25 cellular contexts compared by ENCODE assay signal in the genomic region with DNA sequence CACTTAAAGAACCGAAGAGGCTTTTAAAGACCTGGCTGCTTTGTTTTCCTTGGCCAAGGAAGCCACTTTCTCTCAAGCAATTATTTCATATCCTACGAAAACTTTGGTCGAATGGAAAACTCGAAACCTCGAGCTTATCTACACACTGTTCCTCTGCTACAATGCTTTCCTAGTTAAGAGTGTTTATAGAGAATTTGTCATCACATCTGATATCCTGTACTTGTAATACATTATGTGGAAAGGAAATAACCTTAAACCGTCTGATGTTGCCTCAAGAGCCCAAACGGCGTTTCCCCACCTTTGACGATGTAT. TPM values are rescaled to one million over a fixed set of nuclear protein-coding genes. Genes with fewer than 3 reads are reported as not detected.
"Had no signal": no experiment of that assay in that cellular context is flagged by ENCODE, and none has a peak within 500 bp of the region (broad histone marks: within the 10 kb centered on the region; RNA-seq: fewer than 3 reads in every experiment).

No MANE protein-coding gene starts in this region.

- H3K27ac ChIP-seq: cardiac muscle cell, heart right ventricle, left ventricle myocardium inferior, neutrophil, ovary, prostate gland, tibial nerve had no signal

- H3K9me3 ChIP-seq: left ventricle myocardium inferior, prostate gland, tibial nerve had no signal

- ATAC-seq: activated CD8-positive, alpha-beta memory T cell treated with anti-CD3 and anti-CD28 coated beads, Interleukin-2, amount 10 ng/mL, durations not matched to agents 7 days and 5 days; activated CD8-positive, alpha-beta T cell treated with anti-CD3 and anti-CD28 coated beads for 36 hours; heart right ventricle; naive thymus-derived CD8-positive, alpha-beta T cell; right cardiac atrium; stimulated activated naive CD8-positive, alpha-beta T cell treated with anti-CD3 and anti-CD28 coated beads, Interleukin-15, Interleukin-2, amounts not matched to agents 100 U/mL and 50 U/mL, for 24 hours; T-helper 17 cell had no signal

- DNase-seq: activated CD4-positive, alpha-beta T cell treated with anti-CD3 and anti-CD28 coated beads, Interleukin-2, amount 10 ng/mL, durations not matched to agents 7 days and 5 days; activated CD4-positive, CD25-positive, alpha-beta regulatory T cell treated with anti-CD3 and anti-CD28 coated beads, Interleukin-2, amount 50 U/mL, for 72 hours; activated CD8-positive, alpha-beta memory T cell treated with anti-CD3 and anti-CD28 coated beads, Interleukin-2, amount 10 ng/mL, durations not matched to agents 7 days and 5 days; activated CD8-positive, alpha-beta T cell treated with anti-CD3 and anti-CD28 coated beads for 36 hours; activated effector memory CD4-positive, alpha-beta T cell treated with anti-CD3 and anti-CD28 coated beads, Interleukin-2, amount 50 U/mL, for 16 hours; activated naive CD4-positive, alpha-beta T cell treated with anti-CD3 and anti-CD28 coated beads, Interleukin-2, amount 10 ng/mL, durations not matched to agents 7 days and 5 days; activated T-cell treated with anti-CD3 and anti-CD28 coated beads for 4 hours; amygdala; cortex of kidney; heart right ventricle; left ventricle myocardium inferior; mammary epithelial cell; naive thymus-derived CD8-positive, alpha-beta T cell; ovary; right cardiac atrium; stimulated activated CD4-positive, alpha-beta T cell treated with anti-CD3 and anti-CD28 coated beads, Interleukin-4, amount 100 ng/mL, for 24 hours; stimulated activated naive CD8-positive, alpha-beta T cell treated with anti-CD3 and anti-CD28 coated beads, Interleukin-15, Interleukin-2, amounts not matched to agents 100 U/mL and 50 U/mL, for 24 hours; T-helper 17 cell had no signal

- H3K27me3 ChIP-seq: ovary had no signal

- H3K4me3 ChIP-seq: cardiac muscle cell, heart right ventricle, left ventricle myocardium inferior, ovary, prostate gland, tibial nerve had no signal

- H3K9me3 Mint-ChIP-seq: activated CD4-positive, alpha-beta T cell treated with anti-CD3 and anti-CD28 coated beads, Interleukin-2, amount 10 ng/mL, durations not matched to agents 7 days and 5 days; activated CD8-positive, alpha-beta T cell treated with anti-CD3 and anti-CD28 coated beads for 36 hours; activated naive CD4-positive, alpha-beta T cell treated with anti-CD3 and anti-CD28 coated beads, Interleukin-2, amount 10 ng/mL, durations not matched to agents 7 days and 5 days; mesothelial cell of epicardium had no signal

- H3K36me3 ChIP-seq: cardiac muscle cell, heart right ventricle, left ventricle myocardium inferior, neutrophil, ovary, prostate gland, tibial nerve had no signal

- H3K4me1 Mint-ChIP-seq: activated CD4-positive, alpha-beta T cell treated with anti-CD3 and anti-CD28 coated beads, Interleukin-2, amount 10 ng/mL, durations not matched to agents 7 days and 5 days; activated CD8-positive, alpha-beta memory T cell treated with anti-CD3 and anti-CD28 coated beads, Interleukin-2, amount 10 ng/mL, durations not matched to agents 7 days and 5 days; activated naive CD4-positive, alpha-beta T cell treated with anti-CD3 and anti-CD28 coated beads, Interleukin-2, amount 10 ng/mL, durations not matched to agents 7 days and 5 days; naive thymus-derived CD8-positive, alpha-beta T cell; T-helper 17 cell had no signal

- H3K27ac Mint-ChIP-seq: activated CD4-positive, alpha-beta T cell treated with anti-CD3 and anti-CD28 coated beads, Interleukin-2, amount 10 ng/mL, durations not matched to agents 7 days and 5 days; activated CD8-positive, alpha-beta memory T cell treated with anti-CD3 and anti-CD28 coated beads, Interleukin-2, amount 10 ng/mL, durations not matched to agents 7 days and 5 days; activated CD8-positive, alpha-beta T cell treated with anti-CD3 and anti-CD28 coated beads for 36 hours; activated naive CD4-positive, alpha-beta T cell treated with anti-CD3 and anti-CD28 coated beads, Interleukin-2, amount 10 ng/mL, durations not matched to agents 7 days and 5 days; mesothelial cell of epicardium; naive thymus-derived CD8-positive, alpha-beta T cell; T-helper 17 cell had no signal

- H3K36me3 Mint-ChIP-seq: mesothelial cell of epicardium had no signal

- H3K4me3 Mint-ChIP-seq: activated CD4-positive, alpha-beta T cell treated with anti-CD3 and anti-CD28 coated beads, Interleukin-2, amount 10 ng/mL, durations not matched to agents 7 days and 5 days; activated CD8-positive, alpha-beta memory T cell treated with anti-CD3 and anti-CD28 coated beads, Interleukin-2, amount 10 ng/mL, durations not matched to agents 7 days and 5 days; activated CD8-positive, alpha-beta T cell treated with anti-CD3 and anti-CD28 coated beads for 36 hours; mesothelial cell of epicardium; naive thymus-derived CD8-positive, alpha-beta T cell; T-helper 17 cell had no signal

RNA-seq across cellular contexts. Expression of gene TFAP2B, which starts 28.1 kb away (rescaled TPM):
- total RNA-seq: activated CD4-positive, alpha-beta T cell treated with anti-CD3 and anti-CD28 coated beads, Interleukin-2, amount 10 ng/mL, durations not matched to agents 7 days and 5 days; activated CD8-positive, alpha-beta memory T cell treated with anti-CD3 and anti-CD28 coated beads, Interleukin-2, amount 10 ng/mL, durations not matched to agents 7 days and 5 days; activated CD8-positive, alpha-beta T cell treated with anti-CD3 and anti-CD28 coated beads for 36 hours; cardiac muscle cell; fibroblast of villous mesenchyme; heart right ventricle; left ventricle myocardium inferior; naive thymus-derived CD8-positive, alpha-beta T cell; ovary; right cardiac atrium; subcutaneous adipose tissue; T-helper 17 cell had no signal
- polyA plus RNA-seq: cardiac muscle cell; mammary epithelial cell; naive thymus-derived CD8-positive, alpha-beta T cell; ovary; right cardiac atrium had no signal
